Comparison of ENCODE assay signal across 3 cellular contexts in genomic region chr4:182748949-182749348, GRCh38.
A peak's percentile ranks its signal among the peaks of the same experiment; 100 is the strongest.
TF ChIP-seq lines count a peak whose summit lies in the region.

No MANE protein-coding gene starts in this region.

TF ChIP-seq in SK-N-SH, 30 proteins besides CTCF, POLR2A, EP300 and RAD21 (continued from another document):
- TF ChIP-seq, protein P1, sequence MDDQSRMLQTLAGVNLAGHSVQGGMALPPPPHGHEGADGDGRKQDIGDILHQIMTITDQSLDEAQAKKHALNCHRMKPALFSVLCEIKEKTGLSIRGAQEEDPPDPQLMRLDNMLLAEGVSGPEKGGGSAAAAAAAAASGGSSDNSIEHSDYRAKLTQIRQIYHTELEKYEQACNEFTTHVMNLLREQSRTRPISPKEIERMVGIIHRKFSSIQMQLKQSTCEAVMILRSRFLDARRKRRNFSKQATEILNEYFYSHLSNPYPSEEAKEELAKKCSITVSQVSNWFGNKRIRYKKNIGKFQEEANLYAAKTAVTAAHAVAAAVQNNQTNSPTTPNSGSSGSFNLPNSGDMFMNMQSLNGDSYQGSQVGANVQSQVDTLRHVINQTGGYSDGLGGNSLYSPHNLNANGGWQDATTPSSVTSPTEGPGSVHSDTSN (IDR thresholded peaks at IDR 0.05): no peak
- no peak for TF ChIP-seq EZH2phosphoT487 (IDR thresholded peaks at IDR 0.05; ENCODE audit: borderline replicate concordance, low read depth)

TF ChIP-seq in SK-N-SH treated with all-trans-retinoic acid at 6 μM for 48 hours, 23 proteins besides CTCF, POLR2A, EP300 and RAD21 (continued from another document):
- no peak for TF ChIP-seq GLIS3 (CRISPR knock-in tag; IDR thresholded peaks at IDR 0.05)
- TF ChIP-seq ZFP30 (CRISPR knock-in tag; IDR thresholded peaks at IDR 0.05): no peak
- no peak for TF ChIP-seq ZC3H10 (CRISPR knock-in tag; IDR thresholded peaks at IDR 0.05)
- no peak for TF ChIP-seq ZNF565 (CRISPR knock-in tag; conservative IDR thresholded peaks at IDR 0.05; ENCODE audit: low read depth)
- TF ChIP-seq OSR1 (CRISPR knock-in tag; IDR thresholded peaks at IDR 0.05): no peak

TF ChIP-seq in endothelial cell of umbilical vein, 7 proteins besides CTCF, POLR2A, EP300 and RAD21 (continued from another document):
- TF ChIP-seq POLR2AphosphoS5 (IDR thresholded peaks at IDR 0.05; ENCODE audit: insufficient read depth, low read depth, low read length): peak; percentile 19
- peak; percentile 93 for TF ChIP-seq JUN (IDR thresholded peaks at IDR 0.05; ENCODE audit: borderline replicate concordance, insufficient read depth, insufficient read length, low read depth)
